8 cellular contexts compared by ENCODE assay signal in the genomic region with DNA sequence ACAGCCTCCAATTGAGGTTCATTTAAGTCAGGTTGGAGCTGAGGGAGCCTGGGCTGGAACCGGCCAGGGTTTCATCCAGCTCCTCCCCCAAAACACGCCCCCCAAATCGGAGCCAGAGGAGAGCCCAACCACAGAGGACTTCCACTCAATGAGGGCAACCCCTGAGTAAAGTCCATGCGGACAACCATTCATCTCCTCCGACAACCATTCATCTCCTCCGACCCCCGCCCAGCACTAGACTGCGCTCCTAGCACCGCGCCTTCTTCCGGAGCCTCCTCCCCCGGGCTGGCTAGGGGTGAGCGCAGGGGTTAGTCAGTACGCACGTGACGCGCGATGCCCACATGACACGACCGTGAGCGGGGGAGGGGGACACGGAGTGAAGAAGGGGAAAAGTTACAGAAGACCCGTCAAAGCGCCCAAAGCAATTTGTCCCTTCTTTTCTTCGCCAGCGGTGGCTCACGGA. TPM values are rescaled to one million over a fixed set of nuclear protein-coding genes. Genes with fewer than 3 reads are reported as not detected.
DNase-seq lines count a peak whose midpoint lies in the region; ATAC-seq and TF ChIP-seq lines count a peak whose summit lies in the region.

No MANE protein-coding gene starts in this region.

- H3K36me3 ChIP-seq in SJSA1: peaks cover 19% of the 10 kb centered on the region
- no peaks in the 10 kb centered on the region for H3K36me3 ChIP-seq in lower lobe of right lung

- H3K4me1 ChIP-seq in SJSA1 (replicated peaks): peaks cover 18% of the 10 kb centered on the region
- peaks cover 8% of the 10 kb centered on the region for H3K4me1 ChIP-seq in lower lobe of right lung

- peak overlapping the region; percentile 64 for H3K4me3 ChIP-seq in SJSA1
- H3K4me3 ChIP-seq in epithelial cell of esophagus (ENCODE audit: low read length): peak overlapping the region; percentile 80
- H3K4me3 ChIP-seq in lower lobe of right lung: peak overlapping the region; percentile 72

- H3K27me3 Mint-ChIP-seq in activated naive CD4-positive, alpha-beta T cell treated with anti-CD3 and anti-CD28 coated beads, Interleukin-2, amount 50 U/mL, for 24 hours: peaks cover 36% of the 10 kb centered on the region

- H3K9me3 ChIP-seq in SJSA1 (replicated peaks) (no peaks in the 10 kb centered on the region), lower lobe of right lung (no peaks in the 10 kb centered on the region)

- no peaks in the 10 kb centered on the region for H3K27me3 ChIP-seq in SJSA1 (replicated peaks)
- H3K27me3 ChIP-seq in lower lobe of right lung (ENCODE audit: low read depth): no peaks in the 10 kb centered on the region

- no peaks in the 10 kb centered on the region for H3K36me3 Mint-ChIP-seq in activated naive CD4-positive, alpha-beta T cell treated with anti-CD3 and anti-CD28 coated beads, Interleukin-2, amount 50 U/mL, for 24 hours

- H3K9me3 Mint-ChIP-seq in activated naive CD4-positive, alpha-beta T cell treated with anti-CD3 and anti-CD28 coated beads, Interleukin-2, amount 50 U/mL, for 24 hours: no peaks in the 10 kb centered on the region

- peak overlapping the region; percentile 15 for H3K4me3 Mint-ChIP-seq in activated naive CD4-positive, alpha-beta T cell treated with anti-CD3 and anti-CD28 coated beads, Interleukin-2, amount 50 U/mL, for 24 hours

- TF ChIP-seq CTCF in epithelial cell of esophagus (IDR thresholded peaks at IDR 0.05; ENCODE audit: insufficient read depth, low read depth, low read length, missing control alignments) (no peak), lower lobe of right lung (IDR thresholded peaks at IDR 0.05) (no peak)

- no peak overlapping the region for H3K27ac ChIP-seq in SJSA1
- H3K27ac ChIP-seq in lower lobe of right lung: peak overlapping the region; percentile 91

- no peak overlapping the region for H3K27ac Mint-ChIP-seq in activated naive CD4-positive, alpha-beta T cell treated with anti-CD3 and anti-CD28 coated beads, Interleukin-2, amount 50 U/mL, for 24 hours

- H3K4me1 Mint-ChIP-seq in activated naive CD4-positive, alpha-beta T cell treated with anti-CD3 and anti-CD28 coated beads, Interleukin-2, amount 50 U/mL, for 24 hours: peaks cover 7% of the 10 kb centered on the region

- ATAC-seq in lower lobe of right lung (peak; percentile 87 to 90), HG03439 (IDR thresholded peaks at IDR 0.05; ENCODE audit: unreplicated experiment) (no peak), HG03139 (IDR thresholded peaks at IDR 0.05; ENCODE audit: unreplicated experiment) (no peak)

- intact Hi-C loops in lower lobe of right lung (cut with DNase I): no loop called here

- no peak for DNase-seq in activated naive CD4-positive, alpha-beta T cell treated with anti-CD3 and anti-CD28 coated beads, Interleukin-2, amount 50 U/mL, for 16 hours
- DNase-seq in SJSA1 (ENCODE audit: low read depth in 1 of 2, low spot score in 2 of 2) (peak; percentile 60 to 62), epithelial cell of esophagus (ENCODE audit: low read depth) (peak; percentile 75), lower lobe of right lung (peak; percentile 85), stromal cell of bone marrow (ENCODE audit: low read depth) (peak; percentile 86)

RNA-seq across cellular contexts. Expression of gene MAGI2, which starts 1.4 kb away (rescaled TPM):
- total RNA-seq in SJSA1 (2014; rRNA removed; shearing (Covaris generic)): 0.78 and 0.82 TPM in 2 replicates
- 15.3 TPM for total RNA-seq in lower lobe of right lung

Comparison
In these comparisons a context has a peak if more than half of its experiments do, and no peak if none do; other contexts are left out.
1. ATAC-seq: peak in lower lobe of right lung (2 of 2); none in HG03439 (single experiment) and HG03139 (single experiment).
2. Peak in every context shown above with its lines, with median percentiles within 50 percentile points of each other: H3K4me3 ChIP-seq.